14 cellular contexts compared by ENCODE assay signal in the genomic region with DNA sequence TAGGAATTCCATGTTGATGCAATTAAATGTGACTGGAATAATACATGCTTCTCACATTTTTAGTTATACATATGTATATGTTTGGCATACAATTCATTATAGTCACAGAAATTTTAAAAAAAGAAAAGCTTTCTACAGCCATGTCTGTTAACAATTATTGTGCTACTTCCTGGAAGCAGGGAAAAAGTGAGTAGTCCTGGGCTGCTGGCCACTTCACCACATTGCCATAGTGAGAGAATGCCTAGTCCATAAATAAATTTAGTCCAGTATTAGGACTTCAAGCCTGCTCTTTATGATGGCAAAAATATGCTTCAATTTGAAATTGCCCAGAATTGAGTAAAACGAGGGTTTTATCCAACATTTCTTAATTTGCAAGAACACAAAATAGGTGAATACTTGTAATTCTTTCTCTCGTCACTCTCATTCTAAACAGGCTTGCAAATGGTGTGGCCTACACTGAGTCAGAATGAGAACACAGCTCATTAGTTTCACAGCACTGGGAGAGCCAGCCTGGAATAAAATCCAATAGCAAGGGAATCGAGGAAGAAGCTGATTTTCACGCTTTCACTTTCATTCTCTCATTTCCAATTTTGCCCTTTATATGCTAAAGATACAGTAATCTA.
DNase-seq lines count a peak whose midpoint lies in the region; ATAC-seq and TF ChIP-seq lines count a peak whose summit lies in the region.
"Had no signal": no experiment of that assay in that cellular context is flagged by ENCODE, and none has a peak within 500 bp of the region (broad histone marks: within the 10 kb centered on the region; RNA-seq: fewer than 3 reads in every experiment).

No MANE protein-coding gene starts in this region.

- H4K91ac ChIP-seq in IMR-90 (ENCODE audit: insufficient read depth, low read depth, low read length) = no peak overlapping the region

- H3K79me1 ChIP-seq in IMR-90 (ENCODE audit: low read depth in 1 of 2, low read length in 2 of 2) = no peaks in the 10 kb centered on the region

- CTCF ChIA-PET in AG04449 (lab: Yijun Ruan, JAX) (no interaction called here), IMR-90 (lab: Yijun Ruan, JAX) (no interaction called here)

- intact Hi-C loops in IMR-90 (cut with micrococcal nuclease) = no loop called here

- peak overlapping the region; percentile 10; the same call in 1 of the 2 replicates for H3K14ac ChIP-seq in IMR-90 (replicated peaks; ENCODE audit: low read depth, low read length)

- H3K18ac ChIP-seq in IMR-90 (ENCODE audit: low read depth, low read length) = peak overlapping the region; percentile 51; the same call in 1 of the 2 replicates

- 43% methylated on average over 1 of the region's 4 CpGs; no CpG with 5 or more reads in 1 of the 2 experiments for WGBS in IMR-90 (ENCODE audit: extremely low coverage in 2 of 2, insufficient read length in 1 of 2), 2 experiments

- H2BK20ac ChIP-seq in IMR-90 (ENCODE audit: low read depth, low read length) = peak overlapping the region; percentile 43; the same call in 1 of the 2 replicates

- peak overlapping the region; percentile 39 for H3K4me3 ChIP-seq in AG04449 (ENCODE audit: low read depth, low read length)
- no peak overlapping the region; the same call in 1 of the 2 replicates for H3K4me3 ChIP-seq in IMR-90 (ENCODE audit: insufficient read depth, low read depth, low read length)
- no peak overlapping the region for H3K4me3 ChIP-seq in astrocyte of the spinal cord (ENCODE audit: low read depth, low read length)
- H3K4me3 ChIP-seq: pancreas had no signal

- H3K4me2 ChIP-seq in IMR-90 (ENCODE audit: low read depth, low read length) = peak overlapping the region; percentile 52; the same call in 1 of the 2 replicates

- no peak overlapping the region for H2BK15ac ChIP-seq in IMR-90 (ENCODE audit: low read depth, low read length)

- ATAC-seq in IMR-90 (ENCODE audit: low read depth) (peak; percentile 83), HG03135 (IDR thresholded peaks at IDR 0.05; ENCODE audit: unreplicated experiment) (no peak), HG03469 (IDR thresholded peaks at IDR 0.05; ENCODE audit: unreplicated experiment) (no peak), GM19035 (IDR thresholded peaks at IDR 0.05; ENCODE audit: unreplicated experiment) (no peak)
- ATAC-seq: activated CD8-positive, alpha-beta T cell treated with anti-CD3 and anti-CD28 coated beads for 36 hours; activated T-helper 17 cell treated with anti-CD3 and anti-CD28 coated beads, Interleukin-2, amount 50 U/mL, for 72 hours; pancreas had no signal

- no peaks in the 10 kb centered on the region for H4K20me1 ChIP-seq in IMR-90 (ENCODE audit: insufficient read depth, low read length)

- peak overlapping the region; percentile 88 for H2BK5ac ChIP-seq in IMR-90 (ENCODE audit: low read depth, low read length, poor library complexity, severe bottlenecking)

- peak overlapping the region; percentile 4 to 44; a peak in 2 of 4 replicates for H4K8ac ChIP-seq in IMR-90 (ENCODE audit: low read depth in 2 of 2, low read length in 2 of 2)

- H3K9me1 ChIP-seq in IMR-90 (ENCODE audit: insufficient read depth, low read length) = no peaks in the 10 kb centered on the region; the same call in 1 of the 2 replicates

- H3K9me3 ChIP-seq in IMR-90 (ENCODE audit: control insufficient read depth, insufficient read depth, low read length) = no peaks in the 10 kb centered on the region
- H3K9me3 ChIP-seq: pancreas had no signal

- POLR2A ChIA-PET in AG04449 (lab: Yijun Ruan, JAX) = no interaction called here
- POLR2A ChIA-PET in IMR-90 (lab: Charles Lee; ENCODE audit: unreplicated experiment) = no interaction called here

- no peak for TF ChIP-seq POLR2A in IMR-90 (IDR thresholded peaks at IDR 0.05; ENCODE audit: low read depth, low read length)

- BruUV-seq in IMR-90 (replicated peaks; lab: Mats Ljungman, UMichigan) = no TSS peak

- dilution Hi-C loops in IMR-90 (cut with HindIII; ENCODE audit: low sequenced_read_pairs, unreplicated experiment) = no loop called here

- H3K27ac ChIP-seq in IMR-90 (ENCODE audit: insufficient read depth, low read length) = no peak overlapping the region
- H3K27ac ChIP-seq: pancreas had no signal

- no peak overlapping the region for H2AK5ac ChIP-seq in IMR-90 (ENCODE audit: low read depth, low read length)

- H3K4me1 ChIP-seq in IMR-90 (ENCODE audit: control insufficient read depth, insufficient read depth, low read length) = no peaks in the 10 kb centered on the region; the same call in 1 of the 2 replicates
- H3K4me1 ChIP-seq: pancreas had no signal

- no peak for TF ChIP-seq RAD21 in IMR-90 (IDR thresholded peaks at IDR 0.05; ENCODE audit: low read length)

- peak overlapping the region; percentile 11; the same call in 1 of the 2 replicates for H3K4ac ChIP-seq in IMR-90 (ENCODE audit: low read depth, low read length)

- no peak overlapping the region for H3K56ac ChIP-seq in IMR-90 (ENCODE audit: extremely low read depth, insufficient read depth, low read length)

- no peak overlapping the region for H2AK9ac ChIP-seq in IMR-90 (replicated peaks; ENCODE audit: low read depth, low read length, poor library complexity)

- H3K27me3 ChIP-seq in IMR-90 (ENCODE audit: control insufficient read depth, insufficient read depth, low read length) = no peaks in the 10 kb centered on the region
- H3K27me3 ChIP-seq: pancreas had no signal

- no peak overlapping the region for H2BK120ac ChIP-seq in IMR-90 (ENCODE audit: low read depth, low read length)

- H3K36me3 ChIP-seq in IMR-90 (ENCODE audit: control insufficient read depth, insufficient read depth, low read length) = no peaks in the 10 kb centered on the region
- H3K36me3 ChIP-seq: pancreas had no signal

- in situ Hi-C loops in IMR-90 (cut with MboI; ENCODE audit: low sequenced_read_pairs) (no loop called here), astrocyte of the spinal cord (cut with HindIII; ENCODE audit: low sequenced_read_pairs) (no loop called here)

- DNase-seq in AG04449 (ENCODE audit: low read depth, low spot score) (peak; percentile 44), IMR-90 (peak; percentile 44), astrocyte of the spinal cord (ENCODE audit: low read depth, low spot score) (peak; percentile 71), middle frontal gyrus (ENCODE audit: extremely low spot score, low spot score) (peak; percentile 16), DMS114 treated with DMSO at 0.1 percent for 48 hours (lab: John Stamatoyannopoulos, UW; ENCODE audit: unreplicated experiment) (no peak)
- DNase-seq: activated CD8-positive, alpha-beta T cell treated with anti-CD3 and anti-CD28 coated beads for 36 hours; NCI-H187 treated with DMSO at 0.1 percent for 48 hours; NCI-H524 treated with DMSO at 0.1 percent for 48 hours; pancreas; stimulated activated CD4-positive, alpha-beta T cell treated with anti-CD3 and anti-CD28 coated beads, Interleukin-4, amount 100 ng/mL, for 4 hours had no signal

- no peak overlapping the region; the same call in 1 of the 2 replicates for H3K9ac ChIP-seq in IMR-90 (ENCODE audit: low read depth, low read length)

- H3K23ac ChIP-seq in IMR-90 (ENCODE audit: low read depth, low read length) = no peak overlapping the region

- H2AFZ ChIP-seq in IMR-90 (replicated peaks; ENCODE audit: low read length, poor library complexity) = no peak overlapping the region

- no peak for TF ChIP-seq CTCF in AG04449 (IDR thresholded peaks at IDR 0.05; ENCODE audit: insufficient read depth, low read length, missing control alignments)
- no peak for TF ChIP-seq CTCF in IMR-90 (conservative IDR thresholded peaks at IDR 0.05; ENCODE audit: low read depth, low read length)
- no peak for TF ChIP-seq CTCF in astrocyte of the spinal cord (IDR thresholded peaks at IDR 0.05; ENCODE audit: low read depth, low read length)

- peak overlapping the region; percentile 57; the same call in 1 of the 2 replicates for H4K5ac ChIP-seq in IMR-90 (ENCODE audit: low read depth, low read length)

TF ChIP-seq in IMR-90, 13 proteins besides CTCF, POLR2A, EP300 and RAD21:
- no peak for TF ChIP-seq CEBPB (IDR thresholded peaks at IDR 0.05; ENCODE audit: low read depth, low read length)
- TF ChIP-seq RFX5 (IDR thresholded peaks at IDR 0.05; ENCODE audit: low read depth, low read length) = no peak
- TF ChIP-seq FOS (IDR thresholded peaks at IDR 0.05; ENCODE audit: low read depth, low read length) = no peak
- no peak for TF ChIP-seq MXI1 (IDR thresholded peaks at IDR 0.05; ENCODE audit: borderline replicate concordance, low read depth, low read length)
- no peak for TF ChIP-seq SMC3 (IDR thresholded peaks at IDR 0.05; ENCODE audit: low read depth, low read length)
- TF ChIP-seq RCOR1 (IDR thresholded peaks at IDR 0.05; ENCODE audit: insufficient replicate concordance, low read length) = no peak
TF ChIP-seq in IMR-90: peak in this region for 0.
